ENCODE assay signal across 19 cellular contexts in the genomic region with DNA sequence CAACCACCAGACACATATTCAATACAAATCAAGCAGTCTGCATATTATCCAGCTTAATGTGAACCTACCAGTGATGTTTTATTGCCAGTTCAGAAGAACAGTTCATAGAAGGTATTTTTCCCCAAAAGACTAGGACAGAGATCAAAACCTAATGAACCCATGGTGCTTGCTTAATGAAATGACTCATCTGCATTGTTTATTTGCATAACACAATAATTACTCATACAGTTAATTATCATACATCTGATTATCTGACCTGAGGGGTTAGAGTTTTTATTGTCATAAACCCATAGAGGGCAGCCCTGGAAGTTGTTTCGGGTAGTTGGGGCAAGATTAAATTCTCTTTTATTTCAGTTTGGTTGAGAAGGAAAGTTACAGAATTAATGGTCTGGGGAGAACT.
A peak's percentile ranks its signal among the peaks of the same experiment; 100 is the strongest.
DNase-seq lines count a peak whose midpoint lies in the region; ATAC-seq, FAIRE-seq and TF ChIP-seq lines count a peak whose summit lies in the region.
"Had no signal": no experiment of that assay in that cellular context is flagged by ENCODE, and none has a peak within 500 bp of the region (broad histone marks: within the 10 kb centered on the region; RNA-seq: fewer than 3 reads in every experiment).

No MANE protein-coding gene starts in this region.

- H3K4me1 Mint-ChIP-seq in activated T-cell treated with anti-CD3 and anti-CD28 coated beads, Interleukin-2, amount 50 U/mL, for 72 hours (ENCODE audit: low read depth), result no peaks in the 10 kb centered on the region
- no peaks in the 10 kb centered on the region for H3K4me1 Mint-ChIP-seq in activated T-cell treated with anti-CD3 and anti-CD28 coated beads, Interleukin-2, amount 50 U/mL, for 24 hours (ENCODE audit: low read depth)
- H3K4me1 Mint-ChIP-seq: CD4-positive, alpha-beta memory T cell; GM23338 had no signal

- no peak overlapping the region for H3K4me3 ChIP-seq in bronchial epithelial cell (ENCODE audit: low read depth, low read length)
- H3K4me3 ChIP-seq: GM23338, PC-9 had no signal

- H3K4me3 Mint-ChIP-seq in activated T-cell treated with anti-CD3 and anti-CD28 coated beads, Interleukin-2, amount 50 U/mL, for 72 hours, result no peak overlapping the region
- no peak overlapping the region for H3K4me3 Mint-ChIP-seq in activated T-cell treated with anti-CD3 and anti-CD28 coated beads, Interleukin-2, amount 50 U/mL, for 24 hours
- H3K4me3 Mint-ChIP-seq: CD4-positive, alpha-beta memory T cell; GM23338 had no signal

- no peak for DNase-seq in activated T-cell treated with anti-CD3 and anti-CD28 coated beads, Interleukin-2, amount 50 U/mL, for 72 hours
- no peak for DNase-seq in activated T-cell treated with anti-CD3 and anti-CD28 coated beads, Interleukin-2, amount 50 U/mL, for 24 hours
- DNase-seq in M059J (ENCODE audit: low read depth) (peak; percentile 75), bronchial epithelial cell (ENCODE audit: low read depth) (peak; percentile 43), renal cortical epithelial cell (ENCODE audit: low read depth) (peak; percentile 56), LoVo (ENCODE audit: low spot score) (no peak)
- DNase-seq: 8988T; BE2C; Calu3; CD4-positive, alpha-beta memory T cell; NCI-H1048; NCI-H1436 treated with DMSO at 0.1 percent for 48 hours; NCI-H2029; NCI-H345; NCI-H524 treated with DMSO at 0.1 percent for 48 hours; PC-9 had no signal

- H3K27me3 Mint-ChIP-seq in activated T-cell treated with anti-CD3 and anti-CD28 coated beads, Interleukin-2, amount 50 U/mL, for 72 hours (ENCODE audit: low read depth), result no peaks in the 10 kb centered on the region
- no peaks in the 10 kb centered on the region for H3K27me3 Mint-ChIP-seq in activated T-cell treated with anti-CD3 and anti-CD28 coated beads, Interleukin-2, amount 50 U/mL, for 24 hours
- H3K27me3 Mint-ChIP-seq: CD4-positive, alpha-beta memory T cell had no signal

- no peak for ATAC-seq in activated T-cell treated with anti-CD3 and anti-CD28 coated beads, Interleukin-2, amount 50 U/mL, for 72 hours (replicated peaks in 1 of 2)
- no peak for ATAC-seq in GM19324 (IDR thresholded peaks at IDR 0.05; ENCODE audit: low FRiP score, unreplicated experiment)
- ATAC-seq in HG02938 (IDR thresholded peaks at IDR 0.05; ENCODE audit: unreplicated experiment), result no peak
- ATAC-seq: GM23338 had no signal

- peak overlapping the region; percentile 51 for H3K27ac Mint-ChIP-seq in activated T-cell treated with anti-CD3 and anti-CD28 coated beads, Interleukin-2, amount 50 U/mL, for 72 hours
- H3K27ac Mint-ChIP-seq in activated T-cell treated with anti-CD3 and anti-CD28 coated beads, Interleukin-2, amount 50 U/mL, for 24 hours, result no peak overlapping the region
- H3K27ac Mint-ChIP-seq: CD4-positive, alpha-beta memory T cell; GM23338 had no signal

- no peaks in the 10 kb centered on the region for H3K36me3 ChIP-seq in bronchial epithelial cell (ENCODE audit: control insufficient read depth, insufficient read depth, low read length)
- H3K36me3 ChIP-seq: BE2C had no signal

- no peak for TF ChIP-seq CTCF in bronchial epithelial cell (IDR thresholded peaks at IDR 0.05; ENCODE audit: insufficient read depth, low read length, severe bottlenecking)

- no peaks in the 10 kb centered on the region for H3K27me3 ChIP-seq in bronchial epithelial cell (ENCODE audit: control insufficient read depth, insufficient read depth, low read length)
- H3K27me3 ChIP-seq: BE2C had no signal

- H3K36me3 Mint-ChIP-seq in activated T-cell treated with anti-CD3 and anti-CD28 coated beads, Interleukin-2, amount 50 U/mL, for 72 hours (ENCODE audit: insufficient read depth in 2 of 2), result no peaks in the 10 kb centered on the region
- H3K36me3 Mint-ChIP-seq in activated T-cell treated with anti-CD3 and anti-CD28 coated beads, Interleukin-2, amount 50 U/mL, for 24 hours (ENCODE audit: low read depth), result no peaks in the 10 kb centered on the region
- H3K36me3 Mint-ChIP-seq: CD4-positive, alpha-beta memory T cell had no signal

- no peak for FAIRE-seq in bronchial epithelial cell (lab: Jason Lieb, UNC)

- H3K9me3 Mint-ChIP-seq in activated T-cell treated with anti-CD3 and anti-CD28 coated beads, Interleukin-2, amount 50 U/mL, for 72 hours, result peaks cover 4 to 5% of the 10 kb centered on the region in 2 donors
- peaks cover 4% of the 10 kb centered on the region for H3K9me3 Mint-ChIP-seq in activated T-cell treated with anti-CD3 and anti-CD28 coated beads, Interleukin-2, amount 50 U/mL, for 24 hours
- H3K9me3 Mint-ChIP-seq: GM23338 had no signal

Comparison
In these comparisons a context has a peak if more than half of its experiments do, and no peak if none do; other contexts are left out.
1. DNase-seq: peak in M059J (single experiment), bronchial epithelial cell (single experiment) and renal cortical epithelial cell (single experiment); none in activated T-cell treated with anti-CD3 and anti-CD28 coated beads, Interleukin-2, amount 50 U/mL, for 72 hours (0 of 2), activated T-cell treated with anti-CD3 and anti-CD28 coated beads, Interleukin-2, amount 50 U/mL, for 24 hours (single experiment) and LoVo (single experiment).